8 cellular contexts compared by ENCODE assay signal in the genomic region with DNA sequence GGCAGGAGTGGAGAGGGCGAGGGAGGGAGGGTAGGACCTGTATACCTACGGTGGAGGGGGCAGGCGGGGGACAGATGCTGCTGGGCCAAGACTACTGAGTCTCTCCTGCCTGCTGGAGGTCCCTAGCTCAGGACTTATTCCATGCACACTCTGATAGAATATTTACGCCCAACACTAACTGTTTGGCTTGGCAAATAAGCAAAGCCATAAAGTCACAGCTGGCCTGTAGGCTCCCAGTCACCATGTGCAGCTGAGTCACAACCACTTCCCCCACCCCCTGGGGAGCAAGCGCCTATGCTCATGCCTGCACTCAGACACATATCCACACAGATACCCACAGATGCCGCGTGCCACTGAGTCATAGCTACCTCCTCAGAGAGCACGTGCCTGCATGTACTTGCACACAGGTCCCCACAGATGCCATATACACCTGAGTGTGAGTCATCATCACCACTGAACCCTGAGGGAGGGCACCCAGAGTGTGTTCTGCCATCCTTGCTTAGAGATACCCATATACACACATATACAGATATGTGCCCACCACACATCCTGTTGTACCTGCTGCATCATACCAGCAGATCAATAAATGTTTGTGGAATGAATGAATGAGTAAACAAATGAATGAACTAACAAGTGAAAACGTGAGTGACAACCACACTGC.
DNase-seq lines count a peak whose midpoint lies in the region; ATAC-seq, FAIRE-seq and TF ChIP-seq lines count a peak whose summit lies in the region.

No MANE protein-coding gene starts in this region.

- H3K36me3 ChIP-seq in A673 (ENCODE audit: insufficient read depth, low read length, poor library complexity, severe bottlenecking) = no peaks in the 10 kb centered on the region
- no peaks in the 10 kb centered on the region for H3K36me3 ChIP-seq in pancreas
- no peaks in the 10 kb centered on the region for H3K36me3 ChIP-seq in thyroid gland

- H3K27me3 Mint-ChIP-seq in activated T-helper 2 cell treated with anti-CD3 and anti-CD28 coated beads, Interferon-gamma antibody, Interleukin-2, Interleukin-4, amounts not matched to agents 10 μg/mL and 5 μg/mL and 100 μg/mL, durations not matched to agents 14 hours and 24 hours and 36 hours (ENCODE audit: low read depth) = no peaks in the 10 kb centered on the region

- BruUV-seq in A673 (replicated peaks; lab: Mats Ljungman, UMichigan) = no TSS peak

- no peak for TF ChIP-seq POLR2A in thyroid gland (IDR thresholded peaks at IDR 0.05)

- peak overlapping the region; percentile 94 for H3K27ac Mint-ChIP-seq in activated T-helper 2 cell treated with anti-CD3 and anti-CD28 coated beads, Interferon-gamma antibody, Interleukin-2, Interleukin-4, amounts not matched to agents 10 μg/mL and 5 μg/mL and 100 μg/mL, durations not matched to agents 14 hours and 24 hours and 36 hours

- no peaks in the 10 kb centered on the region for H3K36me3 Mint-ChIP-seq in activated T-helper 2 cell treated with anti-CD3 and anti-CD28 coated beads, Interferon-gamma antibody, Interleukin-2, Interleukin-4, amounts not matched to agents 10 μg/mL and 5 μg/mL and 100 μg/mL, durations not matched to agents 14 hours and 24 hours and 36 hours (ENCODE audit: low read depth)

- H3K4me3 ChIP-seq in A673 (ENCODE audit: low read depth, low read length, poor library complexity, severe bottlenecking) (peak overlapping the region; percentile 64), fibroblast of the aortic adventitia (ENCODE audit: low read depth, low read length) (peak overlapping the region; percentile 22), pancreas (peak overlapping the region in 1 of 4 donors; percentile 54), thyroid gland (replicated peaks in 1 of 3) (no peak overlapping the region)

- peak overlapping the region; percentile 83 for H3K4me3 Mint-ChIP-seq in activated T-helper 2 cell treated with anti-CD3 and anti-CD28 coated beads, Interferon-gamma antibody, Interleukin-2, Interleukin-4, amounts not matched to agents 10 μg/mL and 5 μg/mL and 100 μg/mL, durations not matched to agents 14 hours and 24 hours and 36 hours (ENCODE audit: low read depth)

- ATAC-seq in GM18858 (IDR thresholded peaks at IDR 0.05; ENCODE audit: unreplicated experiment) = peak; percentile 41
- ATAC-seq in HG03469 (IDR thresholded peaks at IDR 0.05; ENCODE audit: unreplicated experiment) = peak; percentile 50
- peak; percentile 27 to 75 (median 41) for ATAC-seq in pancreas

- H3K27ac ChIP-seq in A673 (ENCODE audit: low read depth, low read length, poor library complexity, severe bottlenecking) (peak overlapping the region; percentile 93), pancreas (peak overlapping the region in 3 of 4 donors; percentile 56 to 83 (median 78)), thyroid gland (peak overlapping the region; percentile 10 to 83 (median 81))

- intact Hi-C loops in A673 (cut with micrococcal nuclease; ENCODE audit: unreplicated experiment) = loop anchor here (2.0 to 5.0 kb wide), 5 partner anchors 103 to 975 kb away; no protein-coding TSS in a partner anchor
- intact Hi-C loops in activated T-helper 2 cell treated with anti-CD3 and anti-CD28 coated beads, Interferon-gamma antibody, Interleukin-2, Interleukin-4, amounts not matched to agents 10 μg/mL and 5 μg/mL and 100 μg/mL, durations not matched to agents 14 hours and 24 hours and 36 hours (cut with micrococcal nuclease) = loop anchor here (1.0 to 5.0 kb wide), 7 partner anchors 81 to 698 kb away; a partner anchor contains a TSS
- intact Hi-C loops in pancreas (cut with DNase I) = loop anchor here in 1 of 3 donors (5.0 to 10.0 kb wide), 2 partner anchors 213 to 565 kb away; no protein-coding TSS in a partner anchor
- intact Hi-C loops in thyroid gland (cut with DNase I) = loop anchor here (5.0 to 10.0 kb wide), 3 partner anchors 213 to 563 kb away; no protein-coding TSS in a partner anchor

- no peaks in the 10 kb centered on the region for H3K9me3 ChIP-seq in A673 (ENCODE audit: low read depth, low read length, poor library complexity, severe bottlenecking)
- no peaks in the 10 kb centered on the region for H3K9me3 ChIP-seq in pancreas
- H3K9me3 ChIP-seq in thyroid gland = no peaks in the 10 kb centered on the region

- H3K4me1 Mint-ChIP-seq in activated T-helper 2 cell treated with anti-CD3 and anti-CD28 coated beads, Interferon-gamma antibody, Interleukin-2, Interleukin-4, amounts not matched to agents 10 μg/mL and 5 μg/mL and 100 μg/mL, durations not matched to agents 14 hours and 24 hours and 36 hours (ENCODE audit: low read depth) = peaks cover 37% of the 10 kb centered on the region

- CTCF ChIA-PET in A673 (lab: Charles Lee) = interaction anchor here (1.3 kb wide), 1 partner anchor 213 kb away, joined by 3 read pairs; no protein-coding TSS in a partner anchor

- no peak for TF ChIP-seq CTCF in A673 (conservative IDR thresholded peaks at IDR 0.05; ENCODE audit: low read depth, low read length)
- TF ChIP-seq CTCF in fibroblast of the aortic adventitia (IDR thresholded peaks at IDR 0.05; ENCODE audit: insufficient read depth, low read length) = no peak
- TF ChIP-seq CTCF in pancreas (IDR thresholded peaks at IDR 0.05) = no peak
- no peak for TF ChIP-seq CTCF in thyroid gland (IDR thresholded peaks at IDR 0.05)

- POLR2A ChIA-PET in A673 (lab: Charles Lee; ENCODE audit: low non-redundant PET) = no interaction called here

- H3K27me3 ChIP-seq in A673 (replicated peaks; ENCODE audit: insufficient read depth, low read depth, low read length, poor library complexity) = no peaks in the 10 kb centered on the region
- no peaks in the 10 kb centered on the region for H3K27me3 ChIP-seq in pancreas
- no peaks in the 10 kb centered on the region for H3K27me3 ChIP-seq in thyroid gland

- FAIRE-seq in pancreas (lab: Jason Lieb, UNC) = no peak

- WGBS in pancreas, 2 donors = 62 to 69% methylated on average over 9 of the region's 9 CpGs
- 61 to 75% methylated on average over 7 to 9 of the region's 9 CpGs for WGBS in thyroid gland, 2 donors

- H3K9me3 Mint-ChIP-seq in activated T-helper 2 cell treated with anti-CD3 and anti-CD28 coated beads, Interferon-gamma antibody, Interleukin-2, Interleukin-4, amounts not matched to agents 10 μg/mL and 5 μg/mL and 100 μg/mL, durations not matched to agents 14 hours and 24 hours and 36 hours = no peaks in the 10 kb centered on the region

- H3K4me1 ChIP-seq in A673 (ENCODE audit: insufficient read depth, low read length, poor library complexity, severe bottlenecking) = peaks cover 24% of the 10 kb centered on the region
- H3K4me1 ChIP-seq in pancreas = peaks cover 6 to 11% (median 10%) of the 10 kb centered on the region in 3 donors
- peaks cover 20 to 51% of the 10 kb centered on the region in 2 donors for H3K4me1 ChIP-seq in thyroid gland

- peak; percentile 92 for DNase-seq in A673 (ENCODE audit: low spot score)
- DNase-seq in RPMI8226 = peak; percentile 69
- DNase-seq in activated T-helper 2 cell treated with anti-CD3 and anti-CD28 coated beads, Interferon-gamma antibody, Interleukin-2, Interleukin-4, amounts not matched to agents 10 μg/mL and 5 μg/mL and 100 μg/mL, durations not matched to agents 14 hours and 24 hours and 36 hours (ENCODE audit: low spot score) = peak; percentile 76
- DNase-seq in fibroblast of the aortic adventitia (ENCODE audit: low read depth) = peak; percentile 95
- peak; percentile 62 to 84 (median 68) for DNase-seq in pancreas
- peak; percentile 52 to 60 for DNase-seq in thyroid gland

Comparison
In these comparisons a context has a peak if more than half of its experiments do, and no peak if none do; other contexts are left out.
1. H3K4me3 ChIP-seq: peak in A673 (single experiment) and fibroblast of the aortic adventitia (single experiment); none in thyroid gland (0 of 3).
2. Peak in every context shown above with its lines, with median percentiles within 50 percentile points of each other: DNase-seq, H3K27ac ChIP-seq and ATAC-seq.